In genomic region chr10:51063659-51064535, GRCh38 we compare ENCODE assay signal across 7 cellular contexts. TPM values are rescaled to one million over a fixed set of nuclear protein-coding genes. Genes with fewer than 3 reads are reported as not detected.
DNase-seq lines count a peak whose midpoint lies in the region; ATAC-seq and TF ChIP-seq lines count a peak whose summit lies in the region.

No MANE protein-coding gene starts in this region.

- no peak for TF ChIP-seq POLR2A in gastroesophageal sphincter (IDR thresholded peaks at IDR 0.05)
- TF ChIP-seq POLR2A in stomach (IDR thresholded peaks at IDR 0.05): no peak

- DNase-seq in RPMI7951 (ENCODE audit: low read depth) (peak; percentile 1), stomach (no peak), AG20443 (ENCODE audit: low spot score) (no peak), D341Med (ENCODE audit: low spot score) (no peak)

- H3K27me3 ChIP-seq in gastroesophageal sphincter (no peaks in the 10 kb centered on the region), stomach (no peaks in the 10 kb centered on the region)

- WGBS in gastroesophageal sphincter (ENCODE audit: low coverage in 1 of 2), 2 donors: 0% methylated on average over 2 of the region's 2 CpGs
- WGBS in stomach, 5 donors: 0 to 7% (median 1%) methylated on average over 2 of the region's 2 CpGs

- no peak overlapping the region for H3K4me3 ChIP-seq in gastroesophageal sphincter
- no peak overlapping the region for H3K4me3 ChIP-seq in stomach

- no peaks in the 10 kb centered on the region for H3K9me3 ChIP-seq in gastroesophageal sphincter
- no peaks in the 10 kb centered on the region for H3K9me3 ChIP-seq in stomach

- H3K36me3 ChIP-seq in gastroesophageal sphincter (no peaks in the 10 kb centered on the region), stomach (no peaks in the 10 kb centered on the region)

- H3K27ac ChIP-seq in gastroesophageal sphincter: no peak overlapping the region
- H3K27ac ChIP-seq in stomach: no peak overlapping the region

- TF ChIP-seq EP300 in gastroesophageal sphincter (IDR thresholded peaks at IDR 0.05): no peak
- no peak for TF ChIP-seq EP300 in stomach (IDR thresholded peaks at IDR 0.05)

- ATAC-seq in GM21367 (IDR thresholded peaks at IDR 0.05; ENCODE audit: unreplicated experiment) (peak; percentile 49), gastroesophageal sphincter (no peak), GM18909 (IDR thresholded peaks at IDR 0.05; ENCODE audit: poor library complexity, unreplicated experiment) (no peak)

- intact Hi-C loops in stomach (cut with DNase I; ENCODE audit: low total_unique reads): no loop called here

- TF ChIP-seq CTCF in gastroesophageal sphincter (IDR thresholded peaks at IDR 0.05) (peak; percentile 58 to 67 (median 65)), stomach (IDR thresholded peaks at IDR 0.05) (peak in 5 of 7 experiments; percentile 8 to 53 (median 33))

- peaks cover 0 to 8% (median 0%) of the 10 kb centered on the region in 3 donors for H3K4me1 ChIP-seq in gastroesophageal sphincter
- H3K4me1 ChIP-seq in stomach: no peaks in the 10 kb centered on the region

RNA-seq across cellular contexts. Expression of gene PRKG1, which starts 10.4 kb away (rescaled TPM):
- 0.12 TPM in 1 of 2 replicates, not detected in the other for total RNA-seq in RPMI7951 (2014; rRNA removed; shearing (Covaris generic))
- 10 to 100 TPM; 27.5 to 73.2 (median 39.2) TPM for total RNA-seq in gastroesophageal sphincter
- total RNA-seq in stomach: 10 to 100 TPM; 11.6 to 89.2 (median 26.8) TPM
- polyA plus RNA-seq in stomach: 1 to 10 TPM; 1.5 to 7.9 (median 3.7) TPM

Comparison
In these comparisons a context has a peak if more than half of its experiments do, and no peak if none do; other contexts are left out.
1. RNA of gene PRKG1, which starts 10.4 kb away (total RNA-seq): 27.5 to 73.2 TPM in gastroesophageal sphincter and 11.6 to 89.2 TPM in stomach; 0.12 TPM in RPMI7951; every median in the first group is over 10 times any median in the second.